In the genomic region with DNA sequence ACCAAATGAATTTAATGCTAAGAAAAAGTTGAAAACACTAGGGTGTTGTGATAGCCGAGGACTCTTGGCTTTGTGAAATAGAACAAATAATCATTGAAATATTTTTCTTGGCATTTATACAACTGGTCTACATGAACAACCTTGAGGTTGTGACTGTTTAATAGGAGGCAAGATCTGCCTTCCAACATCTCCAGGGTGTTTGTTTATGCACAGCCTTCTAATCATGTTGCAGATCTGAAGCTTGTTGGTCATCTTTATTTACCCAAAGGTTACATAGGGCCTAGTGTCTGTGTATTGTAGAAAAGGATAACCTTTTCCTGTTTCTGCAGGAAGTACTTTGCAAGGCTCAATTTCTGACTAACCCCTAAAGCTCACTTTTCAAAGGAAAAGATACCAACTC, we compare ENCODE assay signal across 25 cellular contexts.
DNase-seq lines count a peak whose midpoint lies in the region; ATAC-seq and TF ChIP-seq lines count a peak whose summit lies in the region.
"Had no signal": no experiment of that assay in that cellular context is flagged by ENCODE, and none has a peak within 500 bp of the region (broad histone marks: within the 10 kb centered on the region; RNA-seq: fewer than 3 reads in every experiment).

No MANE protein-coding gene starts in this region.

- peaks cover 2% of the 10 kb centered on the region for H3K36me3 Mint-ChIP-seq in MCF 10A (ENCODE audit: insufficient read depth, unreplicated experiment)
- H3K36me3 Mint-ChIP-seq in activated CD4-positive, alpha-beta memory T cell treated with anti-CD3 and anti-CD28 coated beads, Interleukin-2, amount 10 ng/mL, durations not matched to agents 7 days and 5 days (ENCODE audit: low read depth) = no peaks in the 10 kb centered on the region
- H3K36me3 Mint-ChIP-seq: stimulated activated naive B cell treated with anti-CD40 and anti-IgM and Interleukin-4, amounts not matched to agents 10 μg/mL and 1 μg/mL and 100 μg/mL, for 72 hours had no signal

- TF ChIP-seq POLR2A in breast epithelium (IDR thresholded peaks at IDR 0.05) (no peak), right lobe of liver (IDR thresholded peaks at IDR 0.05) (no peak)

- H3K4me3 ChIP-seq in breast epithelium = no peak overlapping the region
- no peak overlapping the region for H3K4me3 ChIP-seq in right lobe of liver
- H3K4me3 ChIP-seq: dorsolateral prefrontal cortex, lower lobe of right lung, suprapubic skin had no signal

- POLR2A ChIA-PET in MCF 10A (lab: Yijun Ruan, JAX) = interaction anchor here (1.1 to 1.6 kb wide), 2 partner anchors 12 to 51 kb away, joined by 4 to 9 read pairs; no protein-coding TSS in a partner anchor
- POLR2A ChIA-PET in activated CD4-positive, alpha-beta memory T cell treated with anti-CD3 and anti-CD28 coated beads, Interleukin-2, amount 10 ng/mL, durations not matched to agents 7 days and 5 days (lab: Charles Lee) = no interaction called here

- H3K36me3 ChIP-seq in breast epithelium (no peaks in the 10 kb centered on the region), right lobe of liver (no peaks in the 10 kb centered on the region)
- H3K36me3 ChIP-seq: lower lobe of right lung, suprapubic skin had no signal

- peaks cover 37% of the 10 kb centered on the region for H3K4me1 Mint-ChIP-seq in MCF 10A (ENCODE audit: insufficient read depth, unreplicated experiment)
- H3K4me1 Mint-ChIP-seq in activated CD4-positive, alpha-beta memory T cell treated with anti-CD3 and anti-CD28 coated beads, Interleukin-2, amount 10 ng/mL, durations not matched to agents 7 days and 5 days = no peaks in the 10 kb centered on the region
- H3K4me1 Mint-ChIP-seq: central memory CD8-positive, alpha-beta T cell; stimulated activated naive B cell treated with anti-CD40 and anti-IgM and Interleukin-4, amounts not matched to agents 10 μg/mL and 1 μg/mL and 100 μg/mL, for 72 hours had no signal

- no TSS peak for BruUV-seq in MCF 10A (replicated peaks; lab: Mats Ljungman, UMichigan)

- H3K4me3 Mint-ChIP-seq in MCF 10A (ENCODE audit: unreplicated experiment) = no peak overlapping the region
- no peak overlapping the region for H3K4me3 Mint-ChIP-seq in activated CD4-positive, alpha-beta memory T cell treated with anti-CD3 and anti-CD28 coated beads, Interleukin-2, amount 10 ng/mL, durations not matched to agents 7 days and 5 days
- H3K4me3 Mint-ChIP-seq: activated CD8-positive, alpha-beta T cell treated with anti-CD3 and anti-CD28 coated beads, Interleukin-2, amount 10 ng/mL, durations not matched to agents 7 days and 5 days; central memory CD8-positive, alpha-beta T cell; nephron progenitor cell; stimulated activated naive B cell treated with anti-CD40 and anti-IgM and Interleukin-4, amounts not matched to agents 10 μg/mL and 1 μg/mL and 100 μg/mL, for 72 hours; T-helper 17 cell had no signal

- no peak overlapping the region for H3K27ac Mint-ChIP-seq in MCF 10A (ENCODE audit: low read depth, unreplicated experiment)
- no peak overlapping the region for H3K27ac Mint-ChIP-seq in activated CD4-positive, alpha-beta memory T cell treated with anti-CD3 and anti-CD28 coated beads, Interleukin-2, amount 10 ng/mL, durations not matched to agents 7 days and 5 days
- H3K27ac Mint-ChIP-seq: activated CD8-positive, alpha-beta T cell treated with anti-CD3 and anti-CD28 coated beads, Interleukin-2, amount 10 ng/mL, durations not matched to agents 7 days and 5 days; activated naive CD4-positive, alpha-beta T cell treated with anti-CD3 and anti-CD28 coated beads, Interleukin-2, amount 50 U/mL, for 72 hours; stimulated activated naive B cell treated with anti-CD40 and anti-IgM and Interleukin-4, amounts not matched to agents 10 μg/mL and 1 μg/mL and 100 μg/mL, for 72 hours; T-helper 17 cell had no signal

- H3K27ac ChIP-seq in breast epithelium = no peak overlapping the region
- H3K27ac ChIP-seq in right lobe of liver = no peak overlapping the region
- H3K27ac ChIP-seq: 22Rv1, lower lobe of right lung, parathyroid adenoma, suprapubic skin had no signal

- peak; percentile 42 for DNase-seq in MCF 10A (ENCODE audit: unreplicated experiment)
- DNase-seq in breast epithelium (ENCODE audit: low spot score in 2 of 2) = no peak
- peak; percentile 33 for DNase-seq in brain pericyte (ENCODE audit: low read depth, low spot score)
- no peak for DNase-seq in right lobe of liver
- DNase-seq in activated CD4-positive, alpha-beta memory T cell treated with anti-CD3 and anti-CD28 coated beads, Interleukin-2, amount 10 ng/mL, durations not matched to agents 7 days and 5 days = no peak
- no peak for DNase-seq in GM10266 (ENCODE audit: extremely low spot score)
- DNase-seq: activated CD8-positive, alpha-beta T cell treated with anti-CD3 and anti-CD28 coated beads, Interleukin-2, amount 10 ng/mL, durations not matched to agents 7 days and 5 days; dorsolateral prefrontal cortex; KBM-7; kidney; lower lobe of right lung; MV-4-11; NCI-H146; nephron progenitor cell; right cardiac atrium; SK-N-SH; stimulated activated naive B cell treated with anti-CD40 and anti-IgM and Interleukin-4, amounts not matched to agents 10 μg/mL and 1 μg/mL and 100 μg/mL, for 72 hours; T-helper 17 cell had no signal

- CTCF ChIA-PET in MCF 10A (lab: Yijun Ruan, JAX) = interaction anchor here (0.6 to 2.1 kb wide), 9 partner anchors 32 to 288 kb away, joined by 3 to 11 read pairs (median 4); no protein-coding TSS in a partner anchor
- CTCF ChIA-PET in activated CD4-positive, alpha-beta memory T cell treated with anti-CD3 and anti-CD28 coated beads, Interleukin-2, amount 10 ng/mL, durations not matched to agents 7 days and 5 days (lab: Charles Lee) = no interaction called here

- H3K4me1 ChIP-seq in breast epithelium = no peaks in the 10 kb centered on the region
- peaks cover 0 to 21% (median 0%) of the 10 kb centered on the region in 4 donors for H3K4me1 ChIP-seq in right lobe of liver
- H3K4me1 ChIP-seq: lower lobe of right lung, parathyroid adenoma had no signal

- no peaks in the 10 kb centered on the region for H3K27me3 Mint-ChIP-seq in MCF 10A (ENCODE audit: insufficient read depth, unreplicated experiment)
- H3K27me3 Mint-ChIP-seq in activated CD4-positive, alpha-beta memory T cell treated with anti-CD3 and anti-CD28 coated beads, Interleukin-2, amount 10 ng/mL, durations not matched to agents 7 days and 5 days = peaks cover 4% of the 10 kb centered on the region
- H3K27me3 Mint-ChIP-seq: stimulated activated naive B cell treated with anti-CD40 and anti-IgM and Interleukin-4, amounts not matched to agents 10 μg/mL and 1 μg/mL and 100 μg/mL, for 72 hours had no signal

- H3K9me3 Mint-ChIP-seq in MCF 10A (ENCODE audit: unreplicated experiment) = no peaks in the 10 kb centered on the region
- no peaks in the 10 kb centered on the region for H3K9me3 Mint-ChIP-seq in activated CD4-positive, alpha-beta memory T cell treated with anti-CD3 and anti-CD28 coated beads, Interleukin-2, amount 10 ng/mL, durations not matched to agents 7 days and 5 days
- H3K9me3 Mint-ChIP-seq: central memory CD8-positive, alpha-beta T cell; nephron progenitor cell had no signal

- intact Hi-C loops in MCF 10A (cut with micrococcal nuclease) = no loop called here
- intact Hi-C loops in breast epithelium (cut with DNase I; ENCODE audit: low total_unique reads) = loop anchor here (10.0 kb wide), 1 partner anchor 238 kb away; a partner anchor contains a TSS
- intact Hi-C loops in right lobe of liver (cut with DNase I) = no loop called here

- no peaks in the 10 kb centered on the region for H3K27me3 ChIP-seq in breast epithelium
- H3K27me3 ChIP-seq in right lobe of liver = no peaks in the 10 kb centered on the region
- H3K27me3 ChIP-seq: dorsolateral prefrontal cortex, suprapubic skin had no signal

- peak; percentile 40 to 81 (median 62) for ATAC-seq in right lobe of liver
- no peak for ATAC-seq in HG02938 (IDR thresholded peaks at IDR 0.05; ENCODE audit: unreplicated experiment)
- no peak for ATAC-seq in GM21825 (IDR thresholded peaks at IDR 0.05; ENCODE audit: unreplicated experiment)
- ATAC-seq: activated CD8-positive, alpha-beta T cell treated with anti-CD3 and anti-CD28 coated beads, Interleukin-2, amount 10 ng/mL, durations not matched to agents 7 days and 5 days; activated naive CD4-positive, alpha-beta T cell treated with anti-CD3 and anti-CD28 coated beads, Interleukin-2, amount 50 U/mL, for 72 hours; lower lobe of right lung; stimulated activated naive B cell treated with anti-CD40 and anti-IgM and Interleukin-4, amounts not matched to agents 10 μg/mL and 1 μg/mL and 100 μg/mL, for 72 hours; T-helper 17 cell had no signal

- 20% methylated on average over 1 of the region's 1 CpG for WGBS in right lobe of liver (ENCODE audit: insufficient coverage, low coverage, low lambda C conversion rate, missing lambda C conversion rate)

- H3K9me3 ChIP-seq in breast epithelium = no peaks in the 10 kb centered on the region
- H3K9me3 ChIP-seq in right lobe of liver = no peaks in the 10 kb centered on the region
- H3K9me3 ChIP-seq: lower lobe of right lung, SK-N-SH, suprapubic skin had no signal

- TF ChIP-seq CTCF in MCF 10A (IDR thresholded peaks at IDR 0.05; ENCODE audit: unreplicated experiment) (no peak), breast epithelium (IDR thresholded peaks at IDR 0.05) (no peak), right lobe of liver (IDR thresholded peaks at IDR 0.05) (no peak), GM10266 (IDR thresholded peaks at IDR 0.05; ENCODE audit: control insufficient read depth, insufficient read depth, low read depth, missing control alignments) (no peak)

Comparison
In these comparisons a context has a peak if more than half of its experiments do, and no peak if none do; other contexts are left out.
1. DNase-seq: peak in MCF 10A (single experiment) and brain pericyte (single experiment); none in breast epithelium (0 of 2), right lobe of liver (0 of 3), activated CD4-positive, alpha-beta memory T cell treated with anti-CD3 and anti-CD28 coated beads, Interleukin-2, amount 10 ng/mL, durations not matched to agents 7 days and 5 days (single experiment) and GM10266 (single experiment).
2. ATAC-seq: peak in right lobe of liver (4 of 4); none in HG02938 (single experiment) and GM21825 (single experiment).